ENCODE assay signal across 1 cellular context in genomic region chr5:172749881-172750608, GRCh38.
TF ChIP-seq lines count a peak whose summit lies in the region.

No MANE protein-coding gene starts in this region.

TF ChIP-seq in H1, 55 proteins besides CTCF, POLR2A, EP300 and RAD21:
- TF ChIP-seq GABPA (IDR thresholded peaks at IDR 0.05; ENCODE audit: borderline replicate concordance, insufficient read depth, low read length) (no peak), SIN3A (conservative IDR thresholded peaks at IDR 0.05 in 1 of 2, IDR thresholded peaks at IDR 0.05 in 1 of 2; ENCODE audit: low read depth in 1 of 2, low read length in 2 of 2) (no peak), CHD1 (IDR thresholded peaks at IDR 0.05; ENCODE audit: low read depth, low read length) (no peak), MAFK (IDR thresholded peaks at IDR 0.05; ENCODE audit: low read depth, low read length) (no peak), RBBP5 (IDR thresholded peaks at IDR 0.05; ENCODE audit: borderline replicate concordance, low read depth, low read length) (no peak), BCL11A (IDR thresholded peaks at IDR 0.05; ENCODE audit: low read depth in 2 of 2, low read length in 2 of 2) (no peak), EGR1 (IDR thresholded peaks at IDR 0.05; ENCODE audit: borderline replicate concordance, low read depth, low read length) (no peak), TEAD4 (IDR thresholded peaks at IDR 0.05; ENCODE audit: low read depth, low read length) (no peak), RNF2 (IDR thresholded peaks at IDR 0.05; ENCODE audit: borderline replicate concordance, low read depth, low read length, missing control alignments, poor library complexity, severe bottlenecking) (no peak), SIX5 (IDR thresholded peaks at IDR 0.05; ENCODE audit: low read depth, low read length) (no peak)
- TF ChIP-seq, protein P1, sequence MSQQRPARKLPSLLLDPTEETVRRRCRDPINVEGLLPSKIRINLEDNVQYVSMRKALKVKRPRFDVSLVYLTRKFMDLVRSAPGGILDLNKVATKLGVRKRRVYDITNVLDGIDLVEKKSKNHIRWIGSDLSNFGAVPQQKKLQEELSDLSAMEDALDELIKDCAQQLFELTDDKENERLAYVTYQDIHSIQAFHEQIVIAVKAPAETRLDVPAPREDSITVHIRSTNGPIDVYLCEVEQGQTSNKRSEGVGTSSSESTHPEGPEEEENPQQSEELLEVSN (IDR thresholded peaks at IDR 0.05), result no peak
